Comparison of ENCODE assay signal across 22 cellular contexts in genomic region chr16:47139561-47140185, GRCh38. TPM values are rescaled to one million over a fixed set of nuclear protein-coding genes. Genes with fewer than 3 reads are reported as not detected.
A peak's percentile ranks its signal among the peaks of the same experiment; 100 is the strongest.
DNase-seq lines count a peak whose midpoint lies in the region; ATAC-seq and TF ChIP-seq lines count a peak whose summit lies in the region.
"Had no signal": no experiment of that assay in that cellular context is flagged by ENCODE, and none has a peak within 500 bp of the region (broad histone marks: within the 10 kb centered on the region; RNA-seq: fewer than 3 reads in every experiment).

No MANE protein-coding gene starts in this region.

- CTCF ChIA-PET in activated naive CD4-positive, alpha-beta T cell treated with anti-CD3 and anti-CD28 coated beads, Interleukin-2, amount 10 ng/mL, durations not matched to agents 7 days and 5 days (lab: Charles Lee), result interaction anchor here (1.0 kb wide), 1 partner anchor 102 kb away, joined by 8 read pairs; no protein-coding TSS in a partner anchor

- DNase-seq in HCEC 1CT (peak; percentile 2), T-helper 17 cell (no peak), cerebellar cortex (ENCODE audit: low spot score) (peak; percentile 5), osteoblast (ENCODE audit: insufficient read length, low spot score, missing footprints) (no peak), GM10266 (ENCODE audit: extremely low spot score) (no peak), osteocyte (ENCODE audit: extremely low spot score, unreplicated experiment) (no peak)
- DNase-seq in activated naive CD4-positive, alpha-beta T cell treated with anti-CD3 and anti-CD28 coated beads, Interleukin-2, amount 10 ng/mL, durations not matched to agents 7 days and 5 days, result no peak
- DNase-seq: activated B cell treated with CpG ODN at 0.5 μM for 24 hours; activated CD8-positive, alpha-beta memory T cell treated with anti-CD3 and anti-CD28 coated beads for 24 hours; cerebellar nuclear complex; effector memory CD8-positive, alpha-beta T cell; hippocampal formation; midbrain; NCI-H2029 treated with DMSO at 0.1 percent for 48 hours; NCI-H510A treated with DMSO at 0.1 percent for 48 hours; SHP77 treated with DMSO at 0.1 percent for 48 hours had no signal

- no peak overlapping the region for H3K27ac ChIP-seq in osteoblast (ENCODE audit: low read depth, low read length)
- H3K27ac ChIP-seq: thoracic aorta had no signal

- TF ChIP-seq CTCF in osteoblast (IDR thresholded peaks at IDR 0.05; ENCODE audit: extremely low read depth, low read depth, low read length), result no peak
- no peak for TF ChIP-seq CTCF in GM10266 (IDR thresholded peaks at IDR 0.05; ENCODE audit: control insufficient read depth, insufficient read depth, low read depth, missing control alignments)
- TF ChIP-seq CTCF in osteocyte (IDR thresholded peaks at IDR 0.05), result no peak

- no peaks in the 10 kb centered on the region for H3K9me3 ChIP-seq in T-helper 17 cell (ENCODE audit: control insufficient read depth, low read length, poor library complexity, severe bottlenecking)
- no peaks in the 10 kb centered on the region for H3K9me3 ChIP-seq in osteoblast (ENCODE audit: low read depth, low read length)
- H3K9me3 ChIP-seq: thoracic aorta had no signal

- no peak overlapping the region for H3K4me3 ChIP-seq in osteoblast (ENCODE audit: insufficient read depth, low read length)
- H3K4me3 ChIP-seq: thoracic aorta had no signal

- H3K27me3 Mint-ChIP-seq in T-helper 17 cell (no peaks in the 10 kb centered on the region), osteocyte (ENCODE audit: unreplicated experiment) (no peaks in the 10 kb centered on the region)
- H3K27me3 Mint-ChIP-seq in activated naive CD4-positive, alpha-beta T cell treated with anti-CD3 and anti-CD28 coated beads, Interleukin-2, amount 10 ng/mL, durations not matched to agents 7 days and 5 days, result peaks cover 18% of the 10 kb centered on the region
- H3K27me3 Mint-ChIP-seq: activated B cell treated with CpG ODN at 0.5 μM for 24 hours; B cell; stimulated activated memory B cell treated with anti-CD40 and anti-IgM and Interleukin-4, amounts not matched to agents 10 μg/mL and 1 μg/mL and 100 μg/mL, for 72 hours had no signal

- H3K27me3 ChIP-seq in osteoblast (ENCODE audit: insufficient read depth, low read length), result no peaks in the 10 kb centered on the region

- H3K4me1 Mint-ChIP-seq in T-helper 17 cell, result peaks cover 21% of the 10 kb centered on the region
- H3K4me1 Mint-ChIP-seq in osteocyte (ENCODE audit: unreplicated experiment), result peaks cover 11% of the 10 kb centered on the region
- H3K4me1 Mint-ChIP-seq in activated naive CD4-positive, alpha-beta T cell treated with anti-CD3 and anti-CD28 coated beads, Interleukin-2, amount 10 ng/mL, durations not matched to agents 7 days and 5 days, result peaks cover 27% of the 10 kb centered on the region

- H3K9me3 Mint-ChIP-seq in osteocyte (ENCODE audit: unreplicated experiment), result no peaks in the 10 kb centered on the region
- no peaks in the 10 kb centered on the region for H3K9me3 Mint-ChIP-seq in activated naive CD4-positive, alpha-beta T cell treated with anti-CD3 and anti-CD28 coated beads, Interleukin-2, amount 10 ng/mL, durations not matched to agents 7 days and 5 days
- H3K9me3 Mint-ChIP-seq: activated B cell treated with CpG ODN at 0.5 μM for 24 hours; activated T-helper 2 cell treated with anti-CD3 and anti-CD28 coated beads, Interferon-gamma antibody, Interleukin-2, Interleukin-4, amounts not matched to agents 10 μg/mL and 5 μg/mL and 100 μg/mL, durations not matched to agents 14 hours and 24 hours and 36 hours; effector memory CD8-positive, alpha-beta T cell; stimulated activated memory B cell treated with anti-CD40 and anti-IgM and Interleukin-4, amounts not matched to agents 10 μg/mL and 1 μg/mL and 100 μg/mL, for 72 hours had no signal

- no peaks in the 10 kb centered on the region for H3K36me3 ChIP-seq in osteoblast (ENCODE audit: insufficient read depth, low read length)
- H3K36me3 ChIP-seq: thoracic aorta had no signal

- H3K4me1 ChIP-seq in osteoblast (ENCODE audit: insufficient read depth, low read length), result peaks cover 4% of the 10 kb centered on the region

- no peaks in the 10 kb centered on the region for H3K79me2 ChIP-seq in osteoblast (ENCODE audit: insufficient read depth, low read length)

- peak overlapping the region; percentile 33 for H3K4me3 Mint-ChIP-seq in T-helper 17 cell
- no peak overlapping the region for H3K4me3 Mint-ChIP-seq in osteocyte (ENCODE audit: unreplicated experiment)
- no peak overlapping the region for H3K4me3 Mint-ChIP-seq in activated naive CD4-positive, alpha-beta T cell treated with anti-CD3 and anti-CD28 coated beads, Interleukin-2, amount 10 ng/mL, durations not matched to agents 7 days and 5 days
- H3K4me3 Mint-ChIP-seq: activated B cell treated with CpG ODN at 0.5 μM for 24 hours; B cell; effector memory CD8-positive, alpha-beta T cell; stimulated activated memory B cell treated with anti-CD40 and anti-IgM and Interleukin-4, amounts not matched to agents 10 μg/mL and 1 μg/mL and 100 μg/mL, for 72 hours had no signal

- no peaks in the 10 kb centered on the region for H4K20me1 ChIP-seq in osteoblast (ENCODE audit: insufficient read depth, low read length)

- peak overlapping the region; percentile 50 for H2AFZ ChIP-seq in osteoblast (ENCODE audit: low read length)

- H3K36me3 Mint-ChIP-seq in T-helper 17 cell (ENCODE audit: low read depth) (no peaks in the 10 kb centered on the region), osteocyte (ENCODE audit: unreplicated experiment) (no peaks in the 10 kb centered on the region)
- no peaks in the 10 kb centered on the region for H3K36me3 Mint-ChIP-seq in activated naive CD4-positive, alpha-beta T cell treated with anti-CD3 and anti-CD28 coated beads, Interleukin-2, amount 10 ng/mL, durations not matched to agents 7 days and 5 days
- H3K36me3 Mint-ChIP-seq: stimulated activated memory B cell treated with anti-CD40 and anti-IgM and Interleukin-4, amounts not matched to agents 10 μg/mL and 1 μg/mL and 100 μg/mL, for 72 hours had no signal

- ATAC-seq in T-helper 17 cell (no peak), HG03095 (IDR thresholded peaks at IDR 0.05; ENCODE audit: unreplicated experiment) (no peak)
- ATAC-seq: effector memory CD8-positive, alpha-beta T cell; HepG2; stimulated activated memory B cell treated with anti-CD40 and anti-IgM and Interleukin-4, amounts not matched to agents 10 μg/mL and 1 μg/mL and 100 μg/mL, for 72 hours had no signal

- H3K27ac Mint-ChIP-seq in T-helper 17 cell (peak overlapping the region; percentile 37), osteocyte (ENCODE audit: unreplicated experiment) (no peak overlapping the region)
- H3K27ac Mint-ChIP-seq in activated naive CD4-positive, alpha-beta T cell treated with anti-CD3 and anti-CD28 coated beads, Interleukin-2, amount 10 ng/mL, durations not matched to agents 7 days and 5 days, result no peak overlapping the region
- H3K27ac Mint-ChIP-seq: activated B cell treated with CpG ODN at 0.5 μM for 24 hours; activated T-helper 2 cell treated with anti-CD3 and anti-CD28 coated beads, Interferon-gamma antibody, Interleukin-2, Interleukin-4, amounts not matched to agents 10 μg/mL and 5 μg/mL and 100 μg/mL, durations not matched to agents 14 hours and 24 hours and 36 hours; B cell; effector memory CD8-positive, alpha-beta T cell; stimulated activated memory B cell treated with anti-CD40 and anti-IgM and Interleukin-4, amounts not matched to agents 10 μg/mL and 1 μg/mL and 100 μg/mL, for 72 hours had no signal

- no peak overlapping the region for H3K4me2 ChIP-seq in osteoblast (ENCODE audit: insufficient read depth, low read length)

RNA-seq across cellular contexts. Expression of gene NETO2, which starts 4.1 kb away (rescaled TPM):
- total RNA-seq in T-helper 17 cell (1 to 10 TPM; 5.3 to 5.8 TPM), osteoblast (3.5 and 5.8 TPM in 2 replicates), osteocyte (16.7 and 21.3 TPM in 2 replicates)

Comparison
In these comparisons a context has a peak if more than half of its experiments do, and no peak if none do; other contexts are left out.
1. DNase-seq: peak in HCEC 1CT (single experiment) and cerebellar cortex (single experiment); none in T-helper 17 cell (0 of 3), osteoblast (single experiment), GM10266 (single experiment), osteocyte (single experiment) and activated naive CD4-positive, alpha-beta T cell treated with anti-CD3 and anti-CD28 coated beads, Interleukin-2, amount 10 ng/mL, durations not matched to agents 7 days and 5 days (single experiment).